16 cellular contexts compared by ENCODE assay signal in the genomic region with DNA sequence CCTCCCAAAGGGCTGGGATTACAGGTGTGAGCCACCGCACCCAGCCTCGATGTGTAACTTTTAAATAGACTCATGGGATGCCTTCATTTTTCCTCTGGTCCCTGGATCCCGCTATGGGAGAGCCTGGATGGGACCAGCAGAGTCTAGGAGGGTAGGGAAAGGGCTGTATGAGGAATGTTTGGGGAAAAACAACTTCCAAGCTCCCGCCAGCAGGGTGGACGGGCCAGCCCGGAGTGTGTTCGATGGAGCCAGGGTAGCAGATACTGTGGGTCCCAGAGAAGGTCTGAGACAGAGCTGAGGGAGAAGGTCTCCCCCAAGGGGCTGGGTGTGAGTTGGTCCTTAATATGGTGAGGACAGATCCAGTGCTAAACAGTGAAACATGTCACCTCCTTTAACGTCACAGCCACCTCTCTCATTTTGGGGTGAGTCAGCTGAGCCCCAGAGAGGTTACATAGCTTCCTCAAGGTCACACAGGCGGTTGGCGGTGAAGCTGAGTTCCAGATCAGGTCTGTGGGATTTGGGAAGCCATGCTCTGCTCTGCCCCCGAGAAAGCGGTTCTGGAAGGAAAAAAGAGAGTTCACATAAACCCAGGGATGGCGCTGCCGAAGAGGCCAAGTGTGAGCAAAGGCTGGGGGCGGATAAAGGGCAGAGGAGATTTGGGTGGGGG.
"Had no signal": no experiment of that assay in that cellular context is flagged by ENCODE, and none has a peak within 500 bp of the region (broad histone marks: within the 10 kb centered on the region; RNA-seq: fewer than 3 reads in every experiment).

No MANE protein-coding gene starts in this region.

- H3K4me3 Mint-ChIP-seq: activated CD8-positive, alpha-beta memory T cell treated with anti-CD3 and anti-CD28 coated beads, Interleukin-2, amount 10 ng/mL, durations not matched to agents 7 days and 5 days; activated T-cell treated with anti-CD3 and anti-CD28 coated beads, Interleukin-2, amount 50 U/mL, for 4 hours; naive B cell; T-helper 2 cell treated with Interferon-gamma antibody and Interleukin-4, amounts not matched to agents 5 μg/mL and 100 μg/mL, for 36 hours had no signal

- H3K36me3 ChIP-seq: esophagus squamous epithelium, tibial nerve had no signal

- H3K9me3 Mint-ChIP-seq: activated naive CD4-positive, alpha-beta T cell treated with anti-CD3 and anti-CD28 coated beads, Interleukin-2, amount 50 U/mL, for 72 hours; activated T-cell treated with anti-CD3 and anti-CD28 coated beads, Interleukin-2, amount 50 U/mL, for 4 hours; T-helper 2 cell treated with Interferon-gamma antibody and Interleukin-4, amounts not matched to agents 5 μg/mL and 100 μg/mL, for 36 hours had no signal

- DNase-seq: activated CD4-positive, alpha-beta T cell treated with anti-CD3 and anti-CD28 coated beads, Interleukin-2, amount 50 U/mL, for 4 hours; activated CD4-positive, CD25-positive, alpha-beta regulatory T cell treated with anti-CD3 and anti-CD28 coated beads, Interleukin-2, amount 50 U/mL, for 72 hours; activated CD8-positive, alpha-beta memory T cell treated with anti-CD3 and anti-CD28 coated beads, Interleukin-2, amount 10 ng/mL, durations not matched to agents 7 days and 5 days; activated effector memory CD4-positive, alpha-beta T cell treated with anti-CD3 and anti-CD28 coated beads, Interleukin-2, amount 50 U/mL, for 16 hours; activated T-cell treated with anti-CD3 and anti-CD28 coated beads, Interleukin-2, amount 50 U/mL, for 4 hours; anterior cingulate cortex; esophagus squamous epithelium; foreskin fibroblast; naive B cell; retina; SW 1271 had no signal

- H3K4me1 ChIP-seq: esophagus squamous epithelium, tibial nerve had no signal

- H3K4me3 ChIP-seq: dorsolateral prefrontal cortex, esophagus squamous epithelium, skin epidermis, tibial nerve had no signal

- H3K9me3 ChIP-seq: esophagus squamous epithelium, tibial nerve had no signal

- H3K27ac Mint-ChIP-seq: activated CD8-positive, alpha-beta memory T cell treated with anti-CD3 and anti-CD28 coated beads, Interleukin-2, amount 10 ng/mL, durations not matched to agents 7 days and 5 days; activated naive CD4-positive, alpha-beta T cell treated with anti-CD3 and anti-CD28 coated beads, Interleukin-2, amount 50 U/mL, for 72 hours; T-helper 2 cell treated with Interferon-gamma antibody and Interleukin-4, amounts not matched to agents 5 μg/mL and 100 μg/mL, for 36 hours had no signal

- H3K36me3 Mint-ChIP-seq: activated CD8-positive, alpha-beta memory T cell treated with anti-CD3 and anti-CD28 coated beads, Interleukin-2, amount 10 ng/mL, durations not matched to agents 7 days and 5 days; activated naive CD4-positive, alpha-beta T cell treated with anti-CD3 and anti-CD28 coated beads, Interleukin-2, amount 50 U/mL, for 72 hours; naive B cell had no signal

- ATAC-seq: activated CD8-positive, alpha-beta memory T cell treated with anti-CD3 and anti-CD28 coated beads, Interleukin-2, amount 10 ng/mL, durations not matched to agents 7 days and 5 days; activated naive CD4-positive, alpha-beta T cell treated with anti-CD3 and anti-CD28 coated beads, Interleukin-2, amount 50 U/mL, for 72 hours; activated T-cell treated with anti-CD3 and anti-CD28 coated beads, Interleukin-2, amount 50 U/mL, for 4 hours had no signal

- H3K27ac ChIP-seq: dorsolateral prefrontal cortex, esophagus squamous epithelium, skin epidermis, tibial nerve had no signal

- H3K27me3 Mint-ChIP-seq: activated CD8-positive, alpha-beta memory T cell treated with anti-CD3 and anti-CD28 coated beads, Interleukin-2, amount 10 ng/mL, durations not matched to agents 7 days and 5 days had no signal
